15 cellular contexts compared by ENCODE assay signal in the genomic region with DNA sequence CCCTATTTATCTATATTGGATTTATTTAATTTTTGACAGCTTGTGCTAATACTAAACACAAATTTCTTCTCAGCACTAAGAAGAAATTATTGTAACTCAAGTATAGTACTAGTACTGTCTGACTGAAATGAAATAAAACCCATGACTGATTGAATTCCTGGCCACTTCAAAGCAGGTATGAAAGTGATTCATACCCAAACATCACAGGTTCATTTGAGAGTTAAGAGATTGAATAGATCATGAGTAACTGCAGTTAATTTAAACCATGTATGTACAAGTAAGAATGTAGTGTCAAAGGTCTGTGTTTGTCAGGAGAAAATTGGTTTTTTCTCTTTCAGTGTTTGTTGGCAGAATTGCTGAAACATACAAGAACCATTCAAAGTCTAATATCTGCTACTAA.
"Had no signal": no experiment of that assay in that cellular context is flagged by ENCODE, and none has a peak within 500 bp of the region (broad histone marks: within the 10 kb centered on the region; RNA-seq: fewer than 3 reads in every experiment).

No MANE protein-coding gene starts in this region.

- H3K4me3 ChIP-seq: coronary artery, gastroesophageal sphincter, lower lobe of right lung, neural progenitor cell, ovary, testis had no signal

- ATAC-seq: activated T-helper 17 cell treated with anti-CD3 and anti-CD28 coated beads, Interleukin-2, amount 50 U/mL, for 72 hours; gastroesophageal sphincter; lower lobe of right lung had no signal

- H3K27ac ChIP-seq: coronary artery, gastroesophageal sphincter, lower lobe of right lung, neural progenitor cell, ovary, testis had no signal

- H3K36me3 ChIP-seq: gastroesophageal sphincter, lower lobe of right lung, neural progenitor cell, ovary had no signal

- H3K4me1 ChIP-seq: lower lobe of right lung, neural progenitor cell, testis had no signal

- H3K9me3 ChIP-seq: gastroesophageal sphincter, lower lobe of right lung, ovary, testis had no signal

- DNase-seq: activated CD4-positive, alpha-beta T cell treated with anti-CD3 and anti-CD28 coated beads, Interleukin-2, amount 10 ng/mL, durations not matched to agents 24 days and 14 days; activated CD8-positive, alpha-beta memory T cell treated with anti-CD3 and anti-CD28 coated beads for 24 hours; activated naive CD4-positive, alpha-beta T cell treated with anti-CD3 and anti-CD28 coated beads for 36 hours; caudate nucleus; effector CD4-positive, alpha-beta T cell; kidney; lower lobe of right lung; ovary; stimulated activated CD4-positive, alpha-beta T cell treated with anti-CD3 and anti-CD28 coated beads, Interleukin-15, amount 100 ng/mL, for 24 hours; stimulated activated CD4-positive, alpha-beta T cell treated with anti-CD3 and anti-CD28 coated beads, Interleukin-4, amount 100 ng/mL, for 24 hours; testis had no signal

- H3K27me3 ChIP-seq: gastroesophageal sphincter, neural progenitor cell, ovary, testis had no signal
